26 cellular contexts compared by ENCODE assay signal in the genomic region with DNA sequence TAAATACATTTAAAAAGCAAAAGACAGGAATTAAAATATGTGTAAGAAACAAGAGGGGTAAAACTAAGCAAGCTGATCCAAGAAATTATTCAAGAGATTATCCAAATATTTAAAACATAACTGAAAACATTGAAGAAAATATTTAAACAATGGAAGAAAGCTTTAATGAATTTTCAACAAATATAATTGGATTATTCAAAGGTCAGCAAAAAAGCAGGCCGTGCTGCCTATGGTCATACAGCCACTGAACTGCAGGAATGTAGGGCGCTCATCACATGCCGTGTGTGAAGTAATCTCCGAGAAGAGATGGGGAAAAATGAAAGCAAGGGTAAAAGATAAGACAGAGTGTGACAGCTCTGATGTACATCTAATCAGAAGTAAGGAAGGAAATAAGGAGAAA.
"Had no signal": no experiment of that assay in that cellular context is flagged by ENCODE, and none has a peak within 500 bp of the region (broad histone marks: within the 10 kb centered on the region; RNA-seq: fewer than 3 reads in every experiment).

No MANE protein-coding gene starts in this region.

- ATAC-seq: left cardiac atrium; left lobe of liver; lower lobe of right lung; naive thymus-derived CD8-positive, alpha-beta T cell; pancreas; right cardiac atrium; stimulated activated memory B cell treated with anti-CD40 and anti-IgM and Interleukin-4, amounts not matched to agents 10 μg/mL and 1 μg/mL and 100 μg/mL, for 72 hours; stimulated activated naive CD8-positive, alpha-beta T cell treated with anti-CD3 and anti-CD28 coated beads, Interleukin-15, amount 100 ng/mL, for 72 hours had no signal

- H3K36me3 ChIP-seq: lower lobe of right lung, pancreas, prostate gland, tibial nerve, uterus had no signal

- DNase-seq: hippocampal formation; kidney glomerular epithelial cell; left cardiac atrium; lower lobe of right lung; mammary epithelial cell; mesenchymal stem cell; naive thymus-derived CD8-positive, alpha-beta T cell; nucleus accumbens; pancreas; posterior cingulate gyrus; retina; right cardiac atrium; stimulated activated CD4-positive, alpha-beta T cell treated with anti-CD3 and anti-CD28 coated beads, Interleukin-1b, Interleukin-23, amount 100 ng/mL, for 48 hours; stimulated activated CD4-positive, alpha-beta T cell treated with anti-CD3 and anti-CD28 coated beads, Interleukin-2, amount 100 ng/mL, for 48 hours; stimulated activated CD4-positive, alpha-beta T cell treated with anti-CD3 and anti-CD28 coated beads, Interleukin-4, amount 100 ng/mL, for 4 hours; stimulated activated CD8-positive, alpha-beta memory T cell treated with anti-CD3 and anti-CD28 coated beads, Interleukin-4, amount 100 ng/mL, for 48 hours; stimulated activated naive CD4-positive, alpha-beta T cell treated with Interleukin-2 at 50 U/mL for 16 hours; stimulated activated naive CD8-positive, alpha-beta T cell treated with anti-CD3 and anti-CD28 coated beads, Interleukin-15, amount 100 ng/mL, for 72 hours; substantia nigra; uterus had no signal

- H3K4me2 ChIP-seq: smooth muscle cell had no signal

- H3K27me3 ChIP-seq: pancreas, tibial nerve, uterus had no signal

- H3K27ac ChIP-seq: lower lobe of right lung, pancreas, prostate gland, tibial nerve, uterus had no signal

- H3K9me3 ChIP-seq: lower lobe of right lung, pancreas, prostate gland, uterus had no signal

- H3K4me1 ChIP-seq: lower lobe of right lung, pancreas, prostate gland, uterus had no signal

- FAIRE-seq: keratinocyte, pancreas had no signal

- H3K4me3 ChIP-seq: lower lobe of right lung, pancreas, prostate gland, smooth muscle cell, tibial nerve, uterus had no signal
